ENCODE assay signal across 2 cellular contexts in the genomic region with DNA sequence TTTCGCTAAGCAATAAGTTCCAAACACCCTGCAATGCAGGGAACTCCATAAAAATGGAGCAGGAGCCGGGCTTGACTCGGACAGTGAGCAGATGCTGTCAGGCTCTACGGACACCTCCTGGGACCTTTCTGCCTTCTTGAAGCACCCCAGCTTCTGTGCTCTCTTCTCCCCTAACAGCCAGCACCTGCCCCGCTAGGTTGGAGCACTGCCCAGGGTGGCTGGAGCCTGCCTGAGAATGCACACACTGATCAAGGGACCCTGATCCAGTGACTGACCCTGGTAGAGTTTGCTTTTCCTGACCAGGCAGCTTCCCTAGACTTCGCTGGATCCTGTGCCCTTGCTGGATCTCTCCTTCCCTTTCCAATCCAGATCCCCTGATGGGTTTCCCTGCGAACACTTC.
TF ChIP-seq lines count a peak whose summit lies in the region.

No MANE protein-coding gene starts in this region.

TF ChIP-seq in HepG2, 621 proteins besides CTCF, POLR2A, EP300 and RAD21:
- TF ChIP-seq, protein P1, sequence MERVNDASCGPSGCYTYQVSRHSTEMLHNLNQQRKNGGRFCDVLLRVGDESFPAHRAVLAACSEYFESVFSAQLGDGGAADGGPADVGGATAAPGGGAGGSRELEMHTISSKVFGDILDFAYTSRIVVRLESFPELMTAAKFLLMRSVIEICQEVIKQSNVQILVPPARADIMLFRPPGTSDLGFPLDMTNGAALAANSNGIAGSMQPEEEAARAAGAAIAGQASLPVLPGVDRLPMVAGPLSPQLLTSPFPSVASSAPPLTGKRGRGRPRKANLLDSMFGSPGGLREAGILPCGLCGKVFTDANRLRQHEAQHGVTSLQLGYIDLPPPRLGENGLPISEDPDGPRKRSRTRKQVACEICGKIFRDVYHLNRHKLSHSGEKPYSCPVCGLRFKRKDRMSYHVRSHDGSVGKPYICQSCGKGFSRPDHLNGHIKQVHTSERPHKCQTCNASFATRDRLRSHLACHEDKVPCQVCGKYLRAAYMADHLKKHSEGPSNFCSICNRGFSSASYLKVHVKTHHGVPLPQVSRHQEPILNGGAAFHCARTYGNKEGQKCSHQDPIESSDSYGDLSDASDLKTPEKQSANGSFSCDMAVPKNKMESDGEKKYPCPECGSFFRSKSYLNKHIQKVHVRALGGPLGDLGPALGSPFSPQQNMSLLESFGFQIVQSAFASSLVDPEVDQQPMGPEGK (CRISPR knock-in tag; IDR thresholded peaks at IDR 0.05) = no peak
- TF ChIP-seq MIER3 (CRISPR knock-in tag; IDR thresholded peaks at IDR 0.05; ENCODE audit: borderline replicate concordance) (no peak), ATF7 (IDR thresholded peaks at IDR 0.05) (no peak), ATF7 (CRISPR knock-in tag; IDR thresholded peaks at IDR 0.05) (no peak), ETV6 (CRISPR knock-in tag; conservative IDR thresholded peaks at IDR 0.05) (no peak), ZBTB8A (CRISPR knock-in tag; IDR thresholded peaks at IDR 0.05; ENCODE audit: borderline replicate concordance, low read depth) (no peak), TAF1 (CRISPR knock-in tag; IDR thresholded peaks at IDR 0.05) (no peak), ZNF775 (CRISPR knock-in tag; IDR thresholded peaks at IDR 0.05; ENCODE audit: borderline replicate concordance) (no peak), TRIM24 (CRISPR knock-in tag; IDR thresholded peaks at IDR 0.05) (no peak), TCF7L2 (IDR thresholded peaks at IDR 0.05; ENCODE audit: low read depth, low read length) (no peak), JUNB (CRISPR knock-in tag; IDR thresholded peaks at IDR 0.05; ENCODE audit: borderline replicate concordance) (no peak), SATB2 (CRISPR knock-in tag; IDR thresholded peaks at IDR 0.05) (no peak), PCBP2 (optimal IDR thresholded peaks at IDR 0.05; ENCODE audit: low read depth, low read length, poor library complexity, severe bottlenecking) (no peak), RBM22 (optimal IDR thresholded peaks at IDR 0.05; ENCODE audit: low read length) (no peak), HOXD1 (CRISPR knock-in tag; IDR thresholded peaks at IDR 0.05) (no peak), ATAD3A (CRISPR knock-in tag; IDR thresholded peaks at IDR 0.05) (no peak), ZNF367 (CRISPR knock-in tag; IDR thresholded peaks at IDR 0.05; ENCODE audit: borderline replicate concordance) (no peak), ZNF337 (CRISPR knock-in tag; IDR thresholded peaks at IDR 0.05; ENCODE audit: borderline replicate concordance, low read depth) (no peak)
- TF ChIP-seq, protein P2, sequence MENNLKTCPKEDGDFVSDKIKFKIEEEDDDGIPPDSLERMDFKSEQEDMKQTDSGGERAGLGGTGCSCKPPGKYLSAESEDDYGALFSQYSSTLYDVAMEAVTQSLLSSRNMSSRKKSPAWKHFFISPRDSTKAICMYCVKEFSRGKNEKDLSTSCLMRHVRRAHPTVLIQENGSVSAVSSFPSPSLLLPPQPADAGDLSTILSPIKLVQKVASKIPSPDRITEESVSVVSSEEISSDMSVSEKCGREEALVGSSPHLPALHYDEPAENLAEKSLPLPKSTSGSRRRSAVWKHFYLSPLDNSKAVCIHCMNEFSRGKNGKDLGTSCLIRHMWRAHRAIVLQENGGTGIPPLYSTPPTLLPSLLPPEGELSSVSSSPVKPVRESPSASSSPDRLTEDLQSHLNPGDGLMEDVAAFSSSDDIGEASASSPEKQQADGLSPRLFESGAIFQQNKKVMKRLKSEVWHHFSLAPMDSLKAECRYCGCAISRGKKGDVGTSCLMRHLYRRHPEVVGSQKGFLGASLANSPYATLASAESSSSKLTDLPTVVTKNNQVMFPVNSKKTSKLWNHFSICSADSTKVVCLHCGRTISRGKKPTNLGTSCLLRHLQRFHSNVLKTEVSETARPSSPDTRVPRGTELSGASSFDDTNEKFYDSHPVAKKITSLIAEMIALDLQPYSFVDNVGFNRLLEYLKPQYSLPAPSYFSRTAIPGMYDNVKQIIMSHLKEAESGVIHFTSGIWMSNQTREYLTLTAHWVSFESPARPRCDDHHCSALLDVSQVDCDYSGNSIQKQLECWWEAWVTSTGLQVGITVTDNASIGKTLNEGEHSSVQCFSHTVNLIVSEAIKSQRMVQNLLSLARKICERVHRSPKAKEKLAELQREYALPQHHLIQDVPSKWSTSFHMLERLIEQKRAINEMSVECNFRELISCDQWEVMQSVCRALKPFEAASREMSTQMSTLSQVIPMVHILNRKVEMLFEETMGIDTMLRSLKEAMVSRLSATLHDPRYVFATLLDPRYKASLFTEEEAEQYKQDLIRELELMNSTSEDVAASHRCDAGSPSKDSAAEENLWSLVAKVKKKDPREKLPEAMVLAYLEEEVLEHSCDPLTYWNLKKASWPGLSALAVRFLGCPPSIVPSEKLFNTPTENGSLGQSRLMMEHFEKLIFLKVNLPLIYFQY (CRISPR knock-in tag; IDR thresholded peaks at IDR 0.05; ENCODE audit: borderline replicate concordance) = no peak
- TF ChIP-seq, protein P3, sequence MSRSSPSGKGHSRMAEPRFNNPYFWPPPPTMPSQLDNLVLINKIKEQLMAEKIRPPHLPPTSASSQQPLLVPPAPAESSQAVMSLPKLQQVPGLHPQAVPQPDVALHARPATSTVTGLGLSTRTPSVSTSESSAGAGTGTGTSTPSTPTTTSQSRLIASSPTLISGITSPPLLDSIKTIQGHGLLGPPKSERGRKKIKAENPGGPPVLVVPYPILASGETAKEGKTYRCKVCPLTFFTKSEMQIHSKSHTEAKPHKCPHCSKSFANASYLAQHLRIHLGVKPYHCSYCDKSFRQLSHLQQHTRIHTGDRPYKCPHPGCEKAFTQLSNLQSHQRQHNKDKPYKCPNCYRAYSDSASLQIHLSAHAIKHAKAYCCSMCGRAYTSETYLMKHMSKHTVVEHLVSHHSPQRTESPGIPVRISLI (CRISPR knock-in tag; IDR thresholded peaks at IDR 0.05; ENCODE audit: borderline replicate concordance) = no peak
- TF ChIP-seq, protein P4, sequence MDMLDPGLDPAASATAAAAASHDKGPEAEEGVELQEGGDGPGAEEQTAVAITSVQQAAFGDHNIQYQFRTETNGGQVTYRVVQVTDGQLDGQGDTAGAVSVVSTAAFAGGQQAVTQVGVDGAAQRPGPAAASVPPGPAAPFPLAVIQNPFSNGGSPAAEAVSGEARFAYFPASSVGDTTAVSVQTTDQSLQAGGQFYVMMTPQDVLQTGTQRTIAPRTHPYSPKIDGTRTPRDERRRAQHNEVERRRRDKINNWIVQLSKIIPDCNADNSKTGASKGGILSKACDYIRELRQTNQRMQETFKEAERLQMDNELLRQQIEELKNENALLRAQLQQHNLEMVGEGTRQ (IDR thresholded peaks at IDR 0.05; ENCODE audit: low read depth, low read length) = no peak
- TF ChIP-seq, protein P4 (CRISPR knock-in tag; IDR thresholded peaks at IDR 0.05; ENCODE audit: borderline replicate concordance) = no peak

TF ChIP-seq in GM23338, 12 proteins besides CTCF, POLR2A, EP300 and RAD21:
- TF ChIP-seq POLR2AphosphoS5 (IDR thresholded peaks at IDR 0.05; ENCODE audit: low read depth) (no peak), CREB1 (CRISPR knock-in tag; IDR thresholded peaks at IDR 0.05; ENCODE audit: low read depth) (no peak), ZNF331 (CRISPR knock-in tag; IDR thresholded peaks at IDR 0.05; ENCODE audit: low read depth) (no peak), EZH2phosphoT487 (IDR thresholded peaks at IDR 0.05; ENCODE audit: unreplicated experiment) (no peak), NANOG (IDR thresholded peaks at IDR 0.05; ENCODE audit: borderline replicate concordance) (no peak), ZNF114 (CRISPR knock-in tag; IDR thresholded peaks at IDR 0.05) (no peak), STAT1 (IDR thresholded peaks at IDR 0.05; ENCODE audit: unreplicated experiment) (no peak), JUNB (IDR thresholded peaks at IDR 0.05; ENCODE audit: unreplicated experiment) (no peak), EZH2 (IDR thresholded peaks at IDR 0.05; ENCODE audit: low read depth, unreplicated experiment) (no peak)
- TF ChIP-seq, protein P5, sequence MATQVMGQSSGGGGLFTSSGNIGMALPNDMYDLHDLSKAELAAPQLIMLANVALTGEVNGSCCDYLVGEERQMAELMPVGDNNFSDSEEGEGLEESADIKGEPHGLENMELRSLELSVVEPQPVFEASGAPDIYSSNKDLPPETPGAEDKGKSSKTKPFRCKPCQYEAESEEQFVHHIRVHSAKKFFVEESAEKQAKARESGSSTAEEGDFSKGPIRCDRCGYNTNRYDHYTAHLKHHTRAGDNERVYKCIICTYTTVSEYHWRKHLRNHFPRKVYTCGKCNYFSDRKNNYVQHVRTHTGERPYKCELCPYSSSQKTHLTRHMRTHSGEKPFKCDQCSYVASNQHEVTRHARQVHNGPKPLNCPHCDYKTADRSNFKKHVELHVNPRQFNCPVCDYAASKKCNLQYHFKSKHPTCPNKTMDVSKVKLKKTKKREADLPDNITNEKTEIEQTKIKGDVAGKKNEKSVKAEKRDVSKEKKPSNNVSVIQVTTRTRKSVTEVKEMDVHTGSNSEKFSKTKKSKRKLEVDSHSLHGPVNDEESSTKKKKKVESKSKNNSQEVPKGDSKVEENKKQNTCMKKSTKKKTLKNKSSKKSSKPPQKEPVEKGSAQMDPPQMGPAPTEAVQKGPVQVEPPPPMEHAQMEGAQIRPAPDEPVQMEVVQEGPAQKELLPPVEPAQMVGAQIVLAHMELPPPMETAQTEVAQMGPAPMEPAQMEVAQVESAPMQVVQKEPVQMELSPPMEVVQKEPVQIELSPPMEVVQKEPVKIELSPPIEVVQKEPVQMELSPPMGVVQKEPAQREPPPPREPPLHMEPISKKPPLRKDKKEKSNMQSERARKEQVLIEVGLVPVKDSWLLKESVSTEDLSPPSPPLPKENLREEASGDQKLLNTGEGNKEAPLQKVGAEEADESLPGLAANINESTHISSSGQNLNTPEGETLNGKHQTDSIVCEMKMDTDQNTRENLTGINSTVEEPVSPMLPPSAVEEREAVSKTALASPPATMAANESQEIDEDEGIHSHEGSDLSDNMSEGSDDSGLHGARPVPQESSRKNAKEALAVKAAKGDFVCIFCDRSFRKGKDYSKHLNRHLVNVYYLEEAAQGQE (IDR thresholded peaks at IDR 0.05; ENCODE audit: unreplicated experiment) = no peak
- TF ChIP-seq, protein P6, sequence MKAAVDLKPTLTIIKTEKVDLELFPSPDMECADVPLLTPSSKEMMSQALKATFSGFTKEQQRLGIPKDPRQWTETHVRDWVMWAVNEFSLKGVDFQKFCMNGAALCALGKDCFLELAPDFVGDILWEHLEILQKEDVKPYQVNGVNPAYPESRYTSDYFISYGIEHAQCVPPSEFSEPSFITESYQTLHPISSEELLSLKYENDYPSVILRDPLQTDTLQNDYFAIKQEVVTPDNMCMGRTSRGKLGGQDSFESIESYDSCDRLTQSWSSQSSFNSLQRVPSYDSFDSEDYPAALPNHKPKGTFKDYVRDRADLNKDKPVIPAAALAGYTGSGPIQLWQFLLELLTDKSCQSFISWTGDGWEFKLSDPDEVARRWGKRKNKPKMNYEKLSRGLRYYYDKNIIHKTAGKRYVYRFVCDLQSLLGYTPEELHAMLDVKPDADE (IDR thresholded peaks at IDR 0.05) = no peak
- TF ChIP-seq, protein P7, sequence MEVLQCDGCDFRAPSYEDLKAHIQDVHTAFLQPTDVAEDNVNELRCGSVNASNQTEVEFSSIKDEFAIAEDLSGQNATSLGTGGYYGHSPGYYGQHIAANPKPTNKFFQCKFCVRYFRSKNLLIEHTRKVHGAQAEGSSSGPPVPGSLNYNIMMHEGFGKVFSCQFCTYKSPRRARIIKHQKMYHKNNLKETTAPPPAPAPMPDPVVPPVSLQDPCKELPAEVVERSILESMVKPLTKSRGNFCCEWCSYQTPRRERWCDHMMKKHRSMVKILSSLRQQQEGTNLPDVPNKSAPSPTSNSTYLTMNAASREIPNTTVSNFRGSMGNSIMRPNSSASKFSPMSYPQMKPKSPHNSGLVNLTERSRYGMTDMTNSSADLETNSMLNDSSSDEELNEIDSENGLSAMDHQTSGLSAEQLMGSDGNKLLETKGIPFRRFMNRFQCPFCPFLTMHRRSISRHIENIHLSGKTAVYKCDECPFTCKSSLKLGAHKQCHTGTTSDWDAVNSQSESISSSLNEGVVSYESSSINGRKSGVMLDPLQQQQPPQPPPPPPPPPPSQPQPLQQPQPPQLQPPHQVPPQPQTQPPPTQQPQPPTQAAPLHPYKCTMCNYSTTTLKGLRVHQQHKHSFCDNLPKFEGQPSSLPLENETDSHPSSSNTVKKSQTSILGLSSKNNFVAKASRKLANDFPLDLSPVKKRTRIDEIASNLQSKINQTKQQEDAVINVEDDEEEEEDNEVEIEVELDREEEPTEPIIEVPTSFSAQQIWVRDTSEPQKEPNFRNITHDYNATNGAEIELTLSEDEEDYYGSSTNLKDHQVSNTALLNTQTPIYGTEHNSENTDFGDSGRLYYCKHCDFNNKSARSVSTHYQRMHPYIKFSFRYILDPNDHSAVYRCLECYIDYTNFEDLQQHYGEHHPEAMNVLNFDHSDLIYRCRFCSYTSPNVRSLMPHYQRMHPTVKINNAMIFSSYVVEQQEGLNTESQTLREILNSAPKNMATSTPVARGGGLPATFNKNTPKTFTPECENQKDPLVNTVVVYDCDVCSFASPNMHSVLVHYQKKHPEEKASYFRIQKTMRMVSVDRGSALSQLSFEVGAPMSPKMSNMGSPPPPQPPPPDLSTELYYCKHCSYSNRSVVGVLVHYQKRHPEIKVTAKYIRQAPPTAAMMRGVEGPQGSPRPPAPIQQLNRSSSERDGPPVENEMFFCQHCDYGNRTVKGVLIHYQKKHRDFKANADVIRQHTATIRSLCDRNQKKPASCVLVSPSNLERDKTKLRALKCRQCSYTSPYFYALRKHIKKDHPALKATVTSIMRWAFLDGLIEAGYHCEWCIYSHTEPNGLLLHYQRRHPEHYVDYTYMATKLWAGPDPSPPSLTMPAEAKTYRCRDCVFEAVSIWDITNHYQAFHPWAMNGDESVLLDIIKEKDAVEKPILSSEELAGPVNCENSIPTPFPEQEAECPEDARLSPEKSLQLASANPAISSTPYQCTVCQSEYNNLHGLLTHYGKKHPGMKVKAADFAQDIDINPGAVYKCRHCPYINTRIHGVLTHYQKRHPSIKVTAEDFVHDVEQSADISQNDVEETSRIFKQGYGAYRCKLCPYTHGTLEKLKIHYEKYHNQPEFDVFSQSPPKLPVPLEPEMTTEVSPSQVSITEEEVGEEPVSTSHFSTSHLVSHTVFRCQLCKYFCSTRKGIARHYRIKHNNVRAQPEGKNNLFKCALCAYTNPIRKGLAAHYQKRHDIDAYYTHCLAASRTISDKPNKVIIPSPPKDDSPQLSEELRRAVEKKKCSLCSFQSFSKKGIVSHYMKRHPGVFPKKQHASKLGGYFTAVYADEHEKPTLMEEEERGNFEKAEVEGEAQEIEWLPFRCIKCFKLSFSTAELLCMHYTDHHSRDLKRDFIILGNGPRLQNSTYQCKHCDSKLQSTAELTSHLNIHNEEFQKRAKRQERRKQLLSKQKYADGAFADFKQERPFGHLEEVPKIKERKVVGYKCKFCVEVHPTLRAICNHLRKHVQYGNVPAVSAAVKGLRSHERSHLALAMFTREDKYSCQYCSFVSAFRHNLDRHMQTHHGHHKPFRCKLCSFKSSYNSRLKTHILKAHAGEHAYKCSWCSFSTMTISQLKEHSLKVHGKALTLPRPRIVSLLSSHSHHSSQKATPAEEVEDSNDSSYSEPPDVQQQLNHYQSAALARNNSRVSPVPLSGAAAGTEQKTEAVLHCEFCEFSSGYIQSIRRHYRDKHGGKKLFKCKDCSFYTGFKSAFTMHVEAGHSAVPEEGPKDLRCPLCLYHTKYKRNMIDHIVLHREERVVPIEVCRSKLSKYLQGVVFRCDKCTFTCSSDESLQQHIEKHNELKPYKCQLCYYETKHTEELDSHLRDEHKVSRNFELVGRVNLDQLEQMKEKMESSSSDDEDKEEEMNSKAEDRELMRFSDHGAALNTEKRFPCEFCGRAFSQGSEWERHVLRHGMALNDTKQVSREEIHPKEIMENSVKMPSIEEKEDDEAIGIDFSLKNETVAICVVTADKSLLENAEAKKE (CRISPR knock-in tag; IDR thresholded peaks at IDR 0.05) = no peak
